11 cellular contexts compared by ENCODE assay signal in genomic region chr2:136242687-136243277, GRCh38.
DNase-seq lines count a peak whose midpoint lies in the region; ATAC-seq, FAIRE-seq and TF ChIP-seq lines count a peak whose summit lies in the region.
"Had no signal": no experiment of that assay in that cellular context is flagged by ENCODE, and none has a peak within 500 bp of the region (broad histone marks: within the 10 kb centered on the region; RNA-seq: fewer than 3 reads in every experiment).

No MANE protein-coding gene starts in this region.

- H3K4me2 ChIP-seq in GM23248 (ENCODE audit: unreplicated experiment) (no peak overlapping the region), GM12878 (ENCODE audit: control insufficient read depth, insufficient read depth) (no peak overlapping the region)

- TF ChIP-seq CTCF in GM12878 (IDR thresholded peaks at IDR 0.05 in 2 of 3, conservative IDR thresholded peaks at IDR 0.05 in 1 of 3; ENCODE audit: control insufficient read depth in 2 of 3, extremely low read depth in 1 of 3, insufficient read depth in 1 of 3, low read depth in 3 of 3, low read length in 3 of 3): no peak

- no peaks in the 10 kb centered on the region for H3K27me3 ChIP-seq in GM23248 (replicated peaks; ENCODE audit: insufficient read depth)
- no peaks in the 10 kb centered on the region for H3K27me3 ChIP-seq in GM12878 (replicated peaks in 1 of 2; ENCODE audit: control insufficient read depth in 2 of 2, insufficient read depth in 2 of 2, low read length in 1 of 2)
- H3K27me3 ChIP-seq in H7 (ENCODE audit: control insufficient read depth, insufficient read depth, low read length): no peaks in the 10 kb centered on the region

- no TSS peak for BruUV-seq in GM12878 (replicated peaks; lab: Mats Ljungman, UMichigan)

- H3K79me2 ChIP-seq in GM23248 (ENCODE audit: insufficient read depth): no peaks in the 10 kb centered on the region
- no peaks in the 10 kb centered on the region for H3K79me2 ChIP-seq in GM12878 (ENCODE audit: control insufficient read depth, insufficient read depth, low read length)

- CTCF ChIA-PET in GM12878 (lab: Yijun Ruan, JAX): no interaction called here

- H3F3A ChIP-seq in GM23248 (ENCODE audit: insufficient read depth): peaks cover 16% of the 10 kb centered on the region

- H3K4me1 ChIP-seq in GM23248 (ENCODE audit: insufficient read depth): no peaks in the 10 kb centered on the region; the same call in none of the 2 replicates
- peaks cover 21% of the 10 kb centered on the region for H3K4me1 ChIP-seq in GM12878 (ENCODE audit: control insufficient read depth, insufficient read depth, low read length)

- intact Hi-C loops in GM12878 (cut with micrococcal nuclease; ENCODE audit: unreplicated experiment): no loop called here

- DNase-seq in GM23248: peak; percentile 6
- DNase-seq in activated CD4-positive, alpha-beta T cell treated with anti-CD3 and anti-CD28 coated beads, Interleukin-2, amount 50 U/mL, for 1 hour: peak; percentile 25
- no peak for DNase-seq in GM12878 (ENCODE audit: low read depth, low spot score)
- DNase-seq in stimulated activated CD4-positive, alpha-beta T cell treated with anti-CD3 and anti-CD28 coated beads, Interleukin-1b, Interleukin-23, amount 100 ng/mL, for 48 hours: peak; percentile 54
- DNase-seq in H7: no peak
- no peak for DNase-seq in NCI-H82 (lab: John Stamatoyannopoulos, UW)
- DNase-seq in KBM-7: no peak
- no peak for DNase-seq in anterior cingulate cortex (lab: John Stamatoyannopoulos, UW)
- DNase-seq: cerebellar nuclear complex, DMS 273 treated with DMSO at 0.1 percent for 48 hours, NCI-H446 had no signal

- no peak for TF ChIP-seq RAD21 in GM12878 (IDR thresholded peaks at IDR 0.05; ENCODE audit: insufficient read depth, low read depth, low read length)

- H3K27ac ChIP-seq in GM23248 (no peak overlapping the region), GM12878 (ENCODE audit: control insufficient read depth, insufficient read depth) (no peak overlapping the region)

- no peaks in the 10 kb centered on the region for H3K36me3 ChIP-seq in GM23248 (ENCODE audit: low read depth)
- H3K36me3 ChIP-seq in GM12878 (ENCODE audit: control insufficient read depth in 2 of 2, insufficient read depth in 2 of 2, low read length in 1 of 2): no peaks in the 10 kb centered on the region
- no peaks in the 10 kb centered on the region for H3K36me3 ChIP-seq in H7 (replicated peaks; ENCODE audit: control insufficient read depth, insufficient read depth, low read length)

- H3K9me2 ChIP-seq in GM23248 (ENCODE audit: insufficient read depth): no peaks in the 10 kb centered on the region

- FAIRE-seq in GM12878 (lab: Jason Lieb, UNC): no peak

- RAD21 ChIA-PET in GM12878 (lab: Charles Lee; ENCODE audit: unreplicated experiment): interaction anchor here (1.0 to 6.6 kb wide), 6 partner anchors 12 to 259 kb away, joined by 3 to 57 read pairs (median 4); no protein-coding TSS in a partner anchor

- H4K20me1 ChIP-seq in GM23248 (ENCODE audit: insufficient read depth) (no peaks in the 10 kb centered on the region), GM12878 (ENCODE audit: control insufficient read depth, insufficient read depth) (no peaks in the 10 kb centered on the region)

- no peak for TF ChIP-seq EP300 in GM12878 (IDR thresholded peaks at IDR 0.05; ENCODE audit: borderline replicate concordance in 1 of 2, control insufficient read depth in 1 of 2, low read depth in 2 of 2, low read length in 2 of 2)

- H2AFZ ChIP-seq in GM23248 (no peak overlapping the region), GM12878 (ENCODE audit: control insufficient read depth, low read depth, low read length) (no peak overlapping the region)

- H3K9ac ChIP-seq in GM23248 (no peak overlapping the region), GM12878 (ENCODE audit: control insufficient read depth, insufficient read depth, low read length) (no peak overlapping the region)

- POLR2A ChIA-PET in GM12878 (lab: Charles Lee): interaction anchor here (1.3 to 5.9 kb wide), 3 partner anchors 13 to 39 kb away, joined by 3 to 47 read pairs (median 4); no protein-coding TSS in a partner anchor

- 64 to 68% methylated on average over 10 of the region's 10 CpGs for WGBS in GM23248 (ENCODE audit: low coverage in 1 of 2, low lambda C conversion rate in 2 of 2, missing lambda C conversion rate in 2 of 2), 2 experiments
- 67% methylated on average over 9 of the region's 10 CpGs for WGBS in GM12878 (ENCODE audit: insufficient coverage, insufficient replicate concordance, low lambda C conversion rate, missing lambda C conversion rate)

- in situ Hi-C loops in GM23248 (cut with MboI): no loop called here
- in situ Hi-C loops in GM12878 (cut with MboI): no loop called here
- in situ Hi-C loops in KBM-7 (cut with MboI; ENCODE audit: low pct_unique_long_range_greater_than_20kb, low sequenced_read_pairs): no loop called here

- no peak for ATAC-seq in GM12878

- H3K4me3 ChIP-seq in GM23248 (no peak overlapping the region), GM12878 (no peak overlapping the region), H7 (ENCODE audit: insufficient read depth, low read depth, low read length) (no peak overlapping the region)

- no peaks in the 10 kb centered on the region for H3K9me3 ChIP-seq in GM23248 (ENCODE audit: low read depth)
- no peaks in the 10 kb centered on the region for H3K9me3 ChIP-seq in GM12878 (replicated peaks; ENCODE audit: control insufficient read depth, insufficient read depth, low read length)

- SMC1A ChIA-PET in GM12878 (lab: Charles Lee; ENCODE audit: uncharacterized antibody, unreplicated experiment): interaction anchor here (1.0 to 2.1 kb wide), 7 partner anchors 8 to 186 kb away, joined by 3 to 8 read pairs (median 4); no protein-coding TSS in a partner anchor

- no peak for TF ChIP-seq POLR2A in GM12878 (IDR thresholded peaks at IDR 0.05; ENCODE audit: low read depth, low read length)

TF ChIP-seq in GM12878, 131 proteins besides CTCF, POLR2A, EP300 and RAD21:
- TF ChIP-seq ETV6 (conservative IDR thresholded peaks at IDR 0.05 in 1 of 2, IDR thresholded peaks at IDR 0.05 in 1 of 2; ENCODE audit: borderline replicate concordance in 1 of 2, low read depth in 1 of 2) (no peak), ZNF24 (IDR thresholded peaks at IDR 0.05) (peak; percentile 90)

Comparison
In these comparisons a context has a peak if more than half of its experiments do, and no peak if none do; other contexts are left out.
1. DNase-seq: peak in GM23248 (single experiment), activated CD4-positive, alpha-beta T cell treated with anti-CD3 and anti-CD28 coated beads, Interleukin-2, amount 50 U/mL, for 1 hour (single experiment) and stimulated activated CD4-positive, alpha-beta T cell treated with anti-CD3 and anti-CD28 coated beads, Interleukin-1b, Interleukin-23, amount 100 ng/mL, for 48 hours (single experiment); none in GM12878 (single experiment), H7 (single experiment), NCI-H82 (single experiment), KBM-7 (single experiment) and anterior cingulate cortex (0 of 58).